2 cellular contexts compared by ENCODE assay signal in genomic region chr4:10072420-10073017, GRCh38.
TF ChIP-seq lines count a peak whose summit lies in the region.

No MANE protein-coding gene starts in this region.

TF ChIP-seq in GM12891, 5 proteins besides CTCF, POLR2A, EP300 and RAD21:
- TF ChIP-seq POLR2AphosphoS5 (IDR thresholded peaks at IDR 0.05; ENCODE audit: low read depth, low read length) (peak; percentile 69), TAF1 (IDR thresholded peaks at IDR 0.05; ENCODE audit: low read depth, low read length) (no peak)

TF ChIP-seq in GM12878, 131 proteins besides CTCF, POLR2A, EP300 and RAD21:
- TF ChIP-seq JUNB (IDR thresholded peaks at IDR 0.05) (no peak), CBX3 (IDR thresholded peaks at IDR 0.05; ENCODE audit: borderline replicate concordance, low read depth) (no peak), USF1 (IDR thresholded peaks at IDR 0.05; ENCODE audit: borderline replicate concordance, extremely low read length, insufficient read depth, low read depth, low read length) (no peak), ATF2 (IDR thresholded peaks at IDR 0.05; ENCODE audit: low read length) (peak; percentile 15), GABPA (IDR thresholded peaks at IDR 0.05; ENCODE audit: low read depth) (no peak), POLR2AphosphoS5 (IDR thresholded peaks at IDR 0.05; ENCODE audit: low read length) (peak; percentile 72; the same call in 1 of the 2 replicates), SMC3 (IDR thresholded peaks at IDR 0.05; ENCODE audit: borderline replicate concordance, low read length) (no peak), ZSCAN29 (IDR thresholded peaks at IDR 0.05) (no peak), E4F1 (IDR thresholded peaks at IDR 0.05; ENCODE audit: borderline replicate concordance, partially characterized antibody) (no peak), ZBED1 (IDR thresholded peaks at IDR 0.05; ENCODE audit: borderline replicate concordance) (no peak), RELB (IDR thresholded peaks at IDR 0.05; ENCODE audit: low read depth) (no peak), SREBF2 (IDR thresholded peaks at IDR 0.05; ENCODE audit: low read length) (no peak), IRF5 (IDR thresholded peaks at IDR 0.05; ENCODE audit: borderline replicate concordance) (no peak), CHD1 (IDR thresholded peaks at IDR 0.05; ENCODE audit: low read depth, low read length) (no peak), USF2 (IDR thresholded peaks at IDR 0.05; ENCODE audit: borderline replicate concordance, low read depth, low read length) (no peak)
